ENCODE assay signal across 8 cellular contexts in genomic region chr5:153362026-153362425, GRCh38.
"Had no signal": no experiment of that assay in that cellular context is flagged by ENCODE, and none has a peak within 500 bp of the region (broad histone marks: within the 10 kb centered on the region; RNA-seq: fewer than 3 reads in every experiment).

No MANE protein-coding gene starts in this region.

- H3K4me3 ChIP-seq: K562 had no signal

- H3K27ac Mint-ChIP-seq: IgD-negative memory B cell had no signal

- DNase-seq: IMR-90, KBM-7, KG1 had no signal

- H3K27ac ChIP-seq: HL-60 had no signal

- H3K4me3 Mint-ChIP-seq: IgD-negative memory B cell had no signal

- FAIRE-seq: HepG2, HTR-8/SVneo, K562 had no signal
